12 cellular contexts compared by ENCODE assay signal in the genomic region with DNA sequence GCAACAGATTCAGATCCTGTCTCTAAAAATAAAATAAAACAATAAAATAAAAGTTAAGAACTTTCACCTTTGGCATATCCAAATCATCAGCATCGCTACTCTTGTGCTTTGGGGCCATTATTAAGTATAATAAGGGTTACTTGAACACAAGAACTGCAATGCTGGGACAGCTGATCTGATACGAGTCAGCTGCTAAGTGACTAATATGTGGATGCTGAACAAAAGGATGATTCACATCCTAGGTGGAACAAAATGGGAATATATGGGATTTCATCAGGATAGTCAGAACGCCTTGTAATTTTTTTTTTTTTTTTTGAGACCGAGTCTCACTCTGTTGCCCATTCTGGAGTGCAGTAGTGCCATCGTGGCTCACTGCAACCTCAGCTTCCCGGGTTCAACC. TPM values are rescaled to one million over a fixed set of nuclear protein-coding genes. Genes with fewer than 3 reads are reported as not detected.
DNase-seq lines count a peak whose midpoint lies in the region; ATAC-seq and TF ChIP-seq lines count a peak whose summit lies in the region.
"Had no signal": no experiment of that assay in that cellular context is flagged by ENCODE, and none has a peak within 500 bp of the region (broad histone marks: within the 10 kb centered on the region; RNA-seq: fewer than 3 reads in every experiment).

No MANE protein-coding gene starts in this region.

- no peaks in the 10 kb centered on the region for H3K27me3 ChIP-seq in upper lobe of left lung

- no peak for TF ChIP-seq EP300 in upper lobe of left lung (IDR thresholded peaks at IDR 0.05)

- no peak for ATAC-seq in upper lobe of left lung (ENCODE audit: low FRiP score in 2 of 2)
- no peak for ATAC-seq in GM19023 (IDR thresholded peaks at IDR 0.05; ENCODE audit: unreplicated experiment)
- ATAC-seq: GM23338 had no signal

- H3K4me1 ChIP-seq in upper lobe of left lung = no peaks in the 10 kb centered on the region
- H3K4me1 ChIP-seq: parathyroid adenoma had no signal

- H3K4me3 ChIP-seq in choroid plexus epithelial cell (ENCODE audit: low read depth, low read length) (no peak overlapping the region), upper lobe of left lung (no peak overlapping the region)
- H3K4me3 ChIP-seq: GM23338 had no signal

- TF ChIP-seq POLR2A in upper lobe of left lung (IDR thresholded peaks at IDR 0.05) = no peak

- DNase-seq in Caki2 (ENCODE audit: low read depth) = peak; percentile 7
- peak; percentile 36 for DNase-seq in NCI-H226
- DNase-seq in choroid plexus epithelial cell (ENCODE audit: low read depth) = peak; percentile 62
- DNase-seq in lung microvascular endothelial cell (ENCODE audit: low read depth in 2 of 2) = peak; percentile 74 to 93
- DNase-seq in activated CD4-positive, alpha-beta T cell treated with anti-CD3 and anti-CD28 coated beads, Interleukin-2, amount 50 U/mL, for 48 hours = no peak
- no peak for DNase-seq in stimulated activated CD4-positive, alpha-beta T cell treated with anti-CD3 and anti-CD28 coated beads, Interleukin-4, amount 100 ng/mL, for 1 hour
- no peak for DNase-seq in upper lobe of left lung
- DNase-seq: NCI-H446 treated with DMSO at 0.1 percent for 48 hours, Right ventricle myocardium superior had no signal

- H3K27ac ChIP-seq in upper lobe of left lung = no peak overlapping the region
- H3K27ac ChIP-seq: parathyroid adenoma had no signal

- in situ Hi-C loops in Caki2 (cut with HindIII; ENCODE audit: low pct_unique_long_range_greater_than_20kb, low sequenced_read_pairs) = no loop called here

- 91 to 94% methylated on average over 6 of the region's 6 CpGs for WGBS in upper lobe of left lung, 2 donors

- TF ChIP-seq CTCF in choroid plexus epithelial cell (conservative IDR thresholded peaks at IDR 0.05; ENCODE audit: low read depth, low read length) (no peak), upper lobe of left lung (IDR thresholded peaks at IDR 0.05) (no peak)

- H3K36me3 ChIP-seq in upper lobe of left lung = no peaks in the 10 kb centered on the region

- H3K9me3 ChIP-seq in upper lobe of left lung = no peaks in the 10 kb centered on the region

RNA-seq across cellular contexts. Expression of a gene that starts 29.7 kb away (rescaled TPM):
- total RNA-seq in Caki2 (2014; rRNA removed; shearing (Covaris generic); ENCODE audit: low replicate concordance) = 44.3 and 49.3 TPM in 2 replicates
- total RNA-seq in lung microvascular endothelial cell (3.0 and 10.5 TPM in 2 replicates), upper lobe of left lung (10 to 100 TPM in 1 of 6 donors, 1 to 10 TPM in 3, under 1 TPM in 1, not detected in 1; 0.79 to 12.1 (median 2.7) TPM)

RNA-seq across cellular contexts. Expression of a gene that starts 48.3 kb away (rescaled TPM):
- total RNA-seq in Caki2 (2014; rRNA removed; shearing (Covaris generic); ENCODE audit: low replicate concordance) = not detected in 2 replicates
- total RNA-seq in lung microvascular endothelial cell (not detected in 2 replicates), upper lobe of left lung (10 to 100 TPM in 3 of 6 donors, 1 to 10 TPM in 3; 4.5 to 23.4 (median 15.0) TPM)

Comparison
In these comparisons a context has a peak if more than half of its experiments do, and no peak if none do; other contexts are left out.
1. DNase-seq: peak in Caki2 (single experiment), NCI-H226 (single experiment), choroid plexus epithelial cell (single experiment) and lung microvascular endothelial cell (2 of 2); none in activated CD4-positive, alpha-beta T cell treated with anti-CD3 and anti-CD28 coated beads, Interleukin-2, amount 50 U/mL, for 48 hours (0 of 2), stimulated activated CD4-positive, alpha-beta T cell treated with anti-CD3 and anti-CD28 coated beads, Interleukin-4, amount 100 ng/mL, for 1 hour (single experiment) and upper lobe of left lung (0 of 2).